In genomic region chr6:33744001-33744848, GRCh38 we compare ENCODE assay signal across 8 cellular contexts. TPM values are rescaled to one million over a fixed set of nuclear protein-coding genes. Genes with fewer than 3 reads are reported as not detected.
DNase-seq lines count a peak whose midpoint lies in the region; ATAC-seq and TF ChIP-seq lines count a peak whose summit lies in the region.

No MANE protein-coding gene starts in this region.

- H3K27me3 ChIP-seq in gastrocnemius medialis, result no peaks in the 10 kb centered on the region

- intact Hi-C loops in gastrocnemius medialis (cut with DNase I; ENCODE audit: low total_unique reads), result loop anchor here (1.0 to 10.0 kb wide), 3 partner anchors 18 to 1927 kb away; partner anchors contain the start of genes HSPA1A and HSPA1L

- TF ChIP-seq POLR2A in gastrocnemius medialis (IDR thresholded peaks at IDR 0.05), result peak in 1 of 2 donors; percentile 78

- peaks cover 0 to 27% of the 10 kb centered on the region in 2 donors for H3K36me3 ChIP-seq in gastrocnemius medialis

- peak overlapping the region; percentile 98 to 100 (median 100) for H3K27ac ChIP-seq in gastrocnemius medialis

- TF ChIP-seq CTCF in GM12865 (IDR thresholded peaks at IDR 0.05; ENCODE audit: insufficient read depth, low read depth, low read length, missing control alignments) (peak; percentile 96), astrocyte of the cerebellum (IDR thresholded peaks at IDR 0.05; ENCODE audit: low read depth, low read length, missing control alignments) (peak; percentile 93), gastrocnemius medialis (IDR thresholded peaks at IDR 0.05 in 4 of 5, conservative IDR thresholded peaks at IDR 0.05 in 1 of 5) (peak; percentile 91 to 98 (median 98))

- no peak overlapping the region for H3K4me3 ChIP-seq in GM12865 (ENCODE audit: low read depth, low read length)
- H3K4me3 ChIP-seq in astrocyte of the cerebellum (ENCODE audit: low read depth, low read length), result no peak overlapping the region
- peak overlapping the region; percentile 66 to 88 (median 79) for H3K4me3 ChIP-seq in gastrocnemius medialis

- peak; percentile 73 for DNase-seq in GM12865 (ENCODE audit: low read depth)
- DNase-seq in NCI-H187 treated with DMSO at 0.1 percent for 48 hours (lab: John Stamatoyannopoulos, UW), result peak; percentile 86
- peak; percentile 27 for DNase-seq in T-helper 22 cell (ENCODE audit: low read depth)
- DNase-seq in astrocyte of the cerebellum (ENCODE audit: low read depth), result peak; percentile 49
- peak; percentile 60 to 63 for DNase-seq in hippocampal formation (lab: John Stamatoyannopoulos, UW)
- peak; percentile 89 to 96 for DNase-seq in gastrocnemius medialis

- no peaks in the 10 kb centered on the region for H3K9me3 ChIP-seq in gastrocnemius medialis

- in situ Hi-C loops in astrocyte of the cerebellum (cut with HindIII; ENCODE audit: low sequenced_read_pairs) (loop anchor here (5.0 kb wide), 1 partner anchor 398 kb away; no protein-coding TSS in a partner anchor), gastrocnemius medialis (cut with MboI; ENCODE audit: low sequenced_read_pairs in 4 of 4) (loop anchor here in 1 of 4 donors (25.0 kb wide), 1 partner anchor 543 kb away; no protein-coding TSS in a partner anchor)

- ATAC-seq in gastrocnemius medialis (peak; percentile 28 to 35), GM21723 (IDR thresholded peaks at IDR 0.05; ENCODE audit: unreplicated experiment) (no peak), HG02642 (IDR thresholded peaks at IDR 0.05; ENCODE audit: poor library complexity, unreplicated experiment) (no peak)

- H3K4me1 ChIP-seq in gastrocnemius medialis, result peaks cover 15 to 32% of the 10 kb centered on the region in 2 donors

RNA-seq across cellular contexts. Expression of gene IP6K3, which starts 2.5 kb away (rescaled TPM):
- total RNA-seq in gastrocnemius medialis, result 100 to 1,000 TPM; 287 to 570 (median 348) TPM

RNA-seq across cellular contexts. Expression of gene UQCC2, which starts 32.7 kb away (rescaled TPM):
- 100 to 1,000 TPM in 1 of 4 donors, 10 to 100 TPM in 3; 50.7 to 101 (median 63.5) TPM for total RNA-seq in gastrocnemius medialis

RNA-seq across cellular contexts. Expression of gene LEMD2, which starts 44.7 kb away (rescaled TPM):
- 10 to 100 TPM; 34.1 to 39.1 (median 38.1) TPM for total RNA-seq in gastrocnemius medialis

RNA-seq across cellular contexts. Expression of gene MLN, which starts 59.6 kb away (rescaled TPM):
- not detected for total RNA-seq in gastrocnemius medialis

Comparison
In these comparisons a context has a peak if more than half of its experiments do, and no peak if none do; other contexts are left out.
1. DNase-seq: peak in every context shown above with its lines; median percentile 92 in gastrocnemius medialis; 86 in NCI-H187 treated with DMSO at 0.1 percent for 48 hours; 73 in GM12865; 62 in hippocampal formation; 49 in astrocyte of the cerebellum; 27 in T-helper 22 cell.
2. H3K4me3 ChIP-seq: peak in gastrocnemius medialis (4 of 4); none in GM12865 (single experiment) and astrocyte of the cerebellum (single experiment).
3. ATAC-seq: peak in gastrocnemius medialis (2 of 2); none in GM21723 (single experiment) and HG02642 (single experiment).
4. Peak in every context shown above with its lines, with median percentiles within 50 percentile points of each other: CTCF ChIP-seq.